ENCODE assay signal across 9 cellular contexts in the genomic region with DNA sequence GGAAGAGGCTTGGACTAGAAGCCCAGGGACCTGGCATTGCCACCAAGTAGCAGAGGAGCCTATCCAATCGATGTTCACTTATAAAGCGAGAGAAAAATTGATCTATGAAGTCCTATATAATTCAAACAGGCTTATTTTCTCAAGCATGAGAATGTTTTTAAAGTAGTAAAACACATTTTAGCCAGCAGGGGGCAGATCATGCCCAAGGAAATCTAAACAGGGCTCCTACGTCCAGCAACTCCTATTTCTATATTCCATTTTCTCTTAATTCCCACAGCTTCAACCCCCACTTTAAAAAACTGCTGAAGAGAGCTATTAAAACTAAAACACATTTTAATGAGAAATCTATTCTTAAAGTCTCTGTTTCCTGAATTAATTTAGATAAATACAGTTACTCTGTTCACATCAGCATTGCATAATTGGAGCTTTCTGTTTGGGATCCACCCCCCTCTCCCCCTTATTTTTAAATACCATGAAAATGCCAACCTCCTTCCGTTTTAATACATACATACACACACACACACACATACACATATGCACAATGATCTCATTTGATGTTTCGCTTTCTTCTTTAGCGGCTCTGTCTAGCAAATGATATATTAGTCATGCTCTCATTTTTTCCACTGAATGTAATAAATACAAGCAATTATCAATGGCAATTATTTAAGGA.
DNase-seq lines count a peak whose midpoint lies in the region; ATAC-seq lines count a peak whose summit lies in the region.
"Had no signal": no experiment of that assay in that cellular context is flagged by ENCODE, and none has a peak within 500 bp of the region (broad histone marks: within the 10 kb centered on the region; RNA-seq: fewer than 3 reads in every experiment).

No MANE protein-coding gene starts in this region.

- intact Hi-C loops in activated CD4-positive, alpha-beta T cell treated with anti-CD3 and anti-CD28 coated beads for 36 hours (cut with DNase I, micrococcal nuclease), result loop anchor here (1.0 to 10.0 kb wide), 7 partner anchors 144 to 1524 kb away; a partner anchor contains a TSS
- intact Hi-C loops in right cardiac atrium (cut with DNase I), result loop anchor here in 3 of 4 donors (2.0 to 10.0 kb wide), 5 partner anchors 341 to 401 kb away; no protein-coding TSS in a partner anchor

- POLR2A ChIA-PET in activated CD4-positive, alpha-beta T cell treated with anti-CD3 and anti-CD28 coated beads for 36 hours (lab: Charles Lee), result no interaction called here

- H3K4me1 ChIP-seq in right cardiac atrium (ENCODE audit: control insufficient read depth, insufficient read depth, low read length), result no peaks in the 10 kb centered on the region
- peaks cover 9% of the 10 kb centered on the region for H3K4me1 ChIP-seq in skeletal muscle satellite cell (ENCODE audit: control insufficient read depth, insufficient read depth, low read length)

- ATAC-seq in activated CD4-positive, alpha-beta T cell treated with anti-CD3 and anti-CD28 coated beads for 36 hours, result peak; percentile 55
- ATAC-seq in HG03060 (IDR thresholded peaks at IDR 0.05; ENCODE audit: low read depth, unreplicated experiment) (peak; percentile 44), right cardiac atrium (peak; percentile 43 to 44), GM21360 (IDR thresholded peaks at IDR 0.05; ENCODE audit: unreplicated experiment) (no peak)

- no peak overlapping the region for H3K4me3 ChIP-seq in right cardiac atrium (ENCODE audit: low read length)
- H3K4me3 ChIP-seq in skeletal muscle satellite cell (ENCODE audit: low read length), result no peak overlapping the region

- H3K27me3 Mint-ChIP-seq in activated CD4-positive, alpha-beta T cell treated with anti-CD3 and anti-CD28 coated beads for 36 hours, result peaks cover 5% of the 10 kb centered on the region
- no peaks in the 10 kb centered on the region for H3K27me3 Mint-ChIP-seq in activated naive CD8-positive, alpha-beta T cell treated with anti-CD3 and anti-CD28 coated beads for 36 hours

- H3K9ac ChIP-seq in skeletal muscle satellite cell (ENCODE audit: low read depth, low read length), result peak overlapping the region; percentile 34

- H3K4me2 ChIP-seq in skeletal muscle satellite cell (ENCODE audit: low read length), result peak overlapping the region; percentile 66

- no peak overlapping the region for H3K27ac Mint-ChIP-seq in activated CD4-positive, alpha-beta T cell treated with anti-CD3 and anti-CD28 coated beads for 36 hours
- H3K27ac Mint-ChIP-seq in activated naive CD8-positive, alpha-beta T cell treated with anti-CD3 and anti-CD28 coated beads for 36 hours, result no peak overlapping the region
- H3K27ac Mint-ChIP-seq: activated naive CD8-positive, alpha-beta T cell had no signal

- WGBS in right cardiac atrium, result 32% methylated on average over 6 of the region's 6 CpGs

- DNase-seq in activated CD4-positive, alpha-beta T cell treated with anti-CD3 and anti-CD28 coated beads for 36 hours, result peak; percentile 33
- DNase-seq in activated CD4-positive, alpha-beta T cell treated with anti-CD3 and anti-CD28 coated beads, Interleukin-2, amount 50 U/mL, for 4 hours, result no peak
- DNase-seq in NCI-H345 (lab: John Stamatoyannopoulos, UW) (peak; percentile 68), right cardiac atrium (no peak)
- DNase-seq in activated naive CD8-positive, alpha-beta T cell treated with anti-CD3 and anti-CD28 coated beads for 36 hours, result peak; percentile 4

- no peak overlapping the region for H3K27ac ChIP-seq in right cardiac atrium (ENCODE audit: low read length)

- H3K36me3 ChIP-seq in skeletal muscle satellite cell (ENCODE audit: insufficient read depth, low read length), result peaks cover 13% of the 10 kb centered on the region

- H3K27me3 ChIP-seq in right cardiac atrium (ENCODE audit: control insufficient read depth, insufficient read depth) (no peaks in the 10 kb centered on the region), skeletal muscle satellite cell (ENCODE audit: control insufficient read depth, insufficient read depth, low read length) (no peaks in the 10 kb centered on the region)

- H3K9me3 Mint-ChIP-seq in activated CD4-positive, alpha-beta T cell treated with anti-CD3 and anti-CD28 coated beads for 36 hours (ENCODE audit: low read depth), result no peaks in the 10 kb centered on the region
- H3K9me3 Mint-ChIP-seq in activated naive CD8-positive, alpha-beta T cell treated with anti-CD3 and anti-CD28 coated beads for 36 hours, result no peaks in the 10 kb centered on the region

- H3K4me3 Mint-ChIP-seq in activated CD4-positive, alpha-beta T cell treated with anti-CD3 and anti-CD28 coated beads for 36 hours, result no peak overlapping the region
- no peak overlapping the region for H3K4me3 Mint-ChIP-seq in activated naive CD8-positive, alpha-beta T cell treated with anti-CD3 and anti-CD28 coated beads for 36 hours
- H3K4me3 Mint-ChIP-seq: activated naive CD8-positive, alpha-beta T cell had no signal

- H3K36me3 Mint-ChIP-seq in activated CD4-positive, alpha-beta T cell treated with anti-CD3 and anti-CD28 coated beads for 36 hours (ENCODE audit: low read depth), result no peaks in the 10 kb centered on the region
- H3K36me3 Mint-ChIP-seq in activated naive CD8-positive, alpha-beta T cell treated with anti-CD3 and anti-CD28 coated beads for 36 hours, result no peaks in the 10 kb centered on the region
- H3K36me3 Mint-ChIP-seq: activated naive CD8-positive, alpha-beta T cell had no signal

- peaks cover 6% of the 10 kb centered on the region for H3K4me1 Mint-ChIP-seq in activated CD4-positive, alpha-beta T cell treated with anti-CD3 and anti-CD28 coated beads for 36 hours
- peaks cover 5% of the 10 kb centered on the region for H3K4me1 Mint-ChIP-seq in activated naive CD8-positive, alpha-beta T cell treated with anti-CD3 and anti-CD28 coated beads for 36 hours

- CTCF ChIA-PET in activated CD4-positive, alpha-beta T cell treated with anti-CD3 and anti-CD28 coated beads for 36 hours (lab: Charles Lee), result interaction anchor here (0.6 to 2.1 kb wide), 17 partner anchors 9 to 663 kb away, joined by 3 to 25 read pairs (median 3); no protein-coding TSS in a partner anchor

- no peaks in the 10 kb centered on the region for H3K9me3 ChIP-seq in right cardiac atrium (ENCODE audit: control insufficient read depth, low read length)
- no peaks in the 10 kb centered on the region for H3K9me3 ChIP-seq in skeletal muscle satellite cell (replicated peaks; ENCODE audit: low read length)

Comparison
In these comparisons a context has a peak if more than half of its experiments do, and no peak if none do; other contexts are left out.
1. DNase-seq: peak in activated CD4-positive, alpha-beta T cell treated with anti-CD3 and anti-CD28 coated beads for 36 hours (single experiment), NCI-H345 (single experiment) and activated naive CD8-positive, alpha-beta T cell treated with anti-CD3 and anti-CD28 coated beads for 36 hours (single experiment); none in activated CD4-positive, alpha-beta T cell treated with anti-CD3 and anti-CD28 coated beads, Interleukin-2, amount 50 U/mL, for 4 hours (0 of 2) and right cardiac atrium (0 of 3).